In the genomic region with DNA sequence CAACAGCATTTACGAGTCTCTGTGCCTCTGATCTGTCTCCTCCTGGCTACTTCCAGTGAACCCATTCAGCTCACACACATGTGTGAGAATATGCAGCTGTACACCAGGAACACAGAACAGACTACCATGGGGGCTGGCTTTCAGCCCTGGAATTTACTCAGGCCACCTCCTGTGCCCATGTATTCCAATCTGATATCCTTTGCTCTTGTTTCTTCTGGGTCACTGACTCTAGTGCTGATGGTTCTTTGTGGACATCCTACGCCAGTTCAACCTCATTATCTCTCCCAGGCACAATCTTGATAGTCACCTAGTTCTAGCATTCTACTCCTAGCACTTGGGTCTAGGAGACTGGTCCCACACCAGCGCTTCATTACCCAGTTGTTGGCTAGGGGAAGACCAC, we compare ENCODE assay signal across 1 cellular context.
TF ChIP-seq lines count a peak whose summit lies in the region.

No MANE protein-coding gene starts in this region.

TF ChIP-seq in K562, 482 proteins besides CTCF, POLR2A, EP300 and RAD21 (continued from another document and continues in another):
- no peak for TF ChIP-seq ZNF23 (CRISPR knock-in tag; IDR thresholded peaks at IDR 0.05)
- TF ChIP-seq, protein P1, sequence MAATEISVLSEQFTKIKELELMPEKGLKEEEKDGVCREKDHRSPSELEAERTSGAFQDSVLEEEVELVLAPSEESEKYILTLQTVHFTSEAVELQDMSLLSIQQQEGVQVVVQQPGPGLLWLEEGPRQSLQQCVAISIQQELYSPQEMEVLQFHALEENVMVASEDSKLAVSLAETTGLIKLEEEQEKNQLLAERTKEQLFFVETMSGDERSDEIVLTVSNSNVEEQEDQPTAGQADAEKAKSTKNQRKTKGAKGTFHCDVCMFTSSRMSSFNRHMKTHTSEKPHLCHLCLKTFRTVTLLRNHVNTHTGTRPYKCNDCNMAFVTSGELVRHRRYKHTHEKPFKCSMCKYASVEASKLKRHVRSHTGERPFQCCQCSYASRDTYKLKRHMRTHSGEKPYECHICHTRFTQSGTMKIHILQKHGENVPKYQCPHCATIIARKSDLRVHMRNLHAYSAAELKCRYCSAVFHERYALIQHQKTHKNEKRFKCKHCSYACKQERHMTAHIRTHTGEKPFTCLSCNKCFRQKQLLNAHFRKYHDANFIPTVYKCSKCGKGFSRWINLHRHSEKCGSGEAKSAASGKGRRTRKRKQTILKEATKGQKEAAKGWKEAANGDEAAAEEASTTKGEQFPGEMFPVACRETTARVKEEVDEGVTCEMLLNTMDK (IDR thresholded peaks at IDR 0.05; ENCODE audit: borderline replicate concordance, insufficient read depth, low read depth, low read length, poor library complexity, severe bottlenecking): no peak
- no peak for TF ChIP-seq MEF2D (tag; conservative IDR thresholded peaks at IDR 0.05; ENCODE audit: low read depth)
- TF ChIP-seq, protein P2, sequence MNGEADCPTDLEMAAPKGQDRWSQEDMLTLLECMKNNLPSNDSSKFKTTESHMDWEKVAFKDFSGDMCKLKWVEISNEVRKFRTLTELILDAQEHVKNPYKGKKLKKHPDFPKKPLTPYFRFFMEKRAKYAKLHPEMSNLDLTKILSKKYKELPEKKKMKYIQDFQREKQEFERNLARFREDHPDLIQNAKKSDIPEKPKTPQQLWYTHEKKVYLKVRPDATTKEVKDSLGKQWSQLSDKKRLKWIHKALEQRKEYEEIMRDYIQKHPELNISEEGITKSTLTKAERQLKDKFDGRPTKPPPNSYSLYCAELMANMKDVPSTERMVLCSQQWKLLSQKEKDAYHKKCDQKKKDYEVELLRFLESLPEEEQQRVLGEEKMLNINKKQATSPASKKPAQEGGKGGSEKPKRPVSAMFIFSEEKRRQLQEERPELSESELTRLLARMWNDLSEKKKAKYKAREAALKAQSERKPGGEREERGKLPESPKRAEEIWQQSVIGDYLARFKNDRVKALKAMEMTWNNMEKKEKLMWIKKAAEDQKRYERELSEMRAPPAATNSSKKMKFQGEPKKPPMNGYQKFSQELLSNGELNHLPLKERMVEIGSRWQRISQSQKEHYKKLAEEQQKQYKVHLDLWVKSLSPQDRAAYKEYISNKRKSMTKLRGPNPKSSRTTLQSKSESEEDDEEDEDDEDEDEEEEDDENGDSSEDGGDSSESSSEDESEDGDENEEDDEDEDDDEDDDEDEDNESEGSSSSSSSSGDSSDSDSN (IDR thresholded peaks at IDR 0.05; ENCODE audit: borderline replicate concordance in 1 of 2, low read depth in 2 of 2, low read length in 2 of 2): no peak
- TF ChIP-seq POLR2H (tag; IDR thresholded peaks at IDR 0.05; ENCODE audit: low read depth): no peak
- no peak for TF ChIP-seq SNIP1 (IDR thresholded peaks at IDR 0.05; ENCODE audit: low read depth)
- peak; percentile 63; the same call in 1 of the 2 replicates for TF ChIP-seq CTBP1 (IDR thresholded peaks at IDR 0.05; ENCODE audit: borderline replicate concordance)
- TF ChIP-seq FOSL1 (tag; conservative IDR thresholded peaks at IDR 0.05): no peak
- TF ChIP-seq SP1 (CRISPR knock-in tag; IDR thresholded peaks at IDR 0.05): no peak
- TF ChIP-seq NRF1 (conservative IDR thresholded peaks at IDR 0.05 in 1 of 2, IDR thresholded peaks at IDR 0.05 in 1 of 2): no peak
- peak; percentile 18; the same call in 1 of the 2 replicates for TF ChIP-seq ZNF311 (CRISPR knock-in tag; IDR thresholded peaks at IDR 0.05)
- TF ChIP-seq POLR3G (IDR thresholded peaks at IDR 0.05; ENCODE audit: extremely low read depth, insufficient read length, insufficient replicate concordance): no peak
- TF ChIP-seq PHTF2 (CRISPR knock-in tag; IDR thresholded peaks at IDR 0.05): no peak
- TF ChIP-seq ZNF79 (CRISPR knock-in tag; IDR thresholded peaks at IDR 0.05; ENCODE audit: low read depth): no peak
- TF ChIP-seq JUN (IDR thresholded peaks at IDR 0.05; ENCODE audit: borderline replicate concordance, low read depth, low read length): no peak
- no peak for TF ChIP-seq JUN (CRISPR knock-in tag; IDR thresholded peaks at IDR 0.05; ENCODE audit: borderline replicate concordance)
- TF ChIP-seq GABPB1 (CRISPR knock-in tag; IDR thresholded peaks at IDR 0.05): no peak
- TF ChIP-seq ELF2 (CRISPR knock-in tag; IDR thresholded peaks at IDR 0.05): no peak
- TF ChIP-seq ZNF785 (CRISPR knock-in tag; IDR thresholded peaks at IDR 0.05): no peak
- TF ChIP-seq ZNF212 (CRISPR knock-in tag; IDR thresholded peaks at IDR 0.05): no peak
- peak in 1 of 2 experiments; percentile 50; a peak in 1 of 4 replicates for TF ChIP-seq FOXK2 (conservative IDR thresholded peaks at IDR 0.05 in 1 of 2, IDR thresholded peaks at IDR 0.05 in 1 of 2; ENCODE audit: low read depth in 2 of 2)
- TF ChIP-seq, protein P3, sequence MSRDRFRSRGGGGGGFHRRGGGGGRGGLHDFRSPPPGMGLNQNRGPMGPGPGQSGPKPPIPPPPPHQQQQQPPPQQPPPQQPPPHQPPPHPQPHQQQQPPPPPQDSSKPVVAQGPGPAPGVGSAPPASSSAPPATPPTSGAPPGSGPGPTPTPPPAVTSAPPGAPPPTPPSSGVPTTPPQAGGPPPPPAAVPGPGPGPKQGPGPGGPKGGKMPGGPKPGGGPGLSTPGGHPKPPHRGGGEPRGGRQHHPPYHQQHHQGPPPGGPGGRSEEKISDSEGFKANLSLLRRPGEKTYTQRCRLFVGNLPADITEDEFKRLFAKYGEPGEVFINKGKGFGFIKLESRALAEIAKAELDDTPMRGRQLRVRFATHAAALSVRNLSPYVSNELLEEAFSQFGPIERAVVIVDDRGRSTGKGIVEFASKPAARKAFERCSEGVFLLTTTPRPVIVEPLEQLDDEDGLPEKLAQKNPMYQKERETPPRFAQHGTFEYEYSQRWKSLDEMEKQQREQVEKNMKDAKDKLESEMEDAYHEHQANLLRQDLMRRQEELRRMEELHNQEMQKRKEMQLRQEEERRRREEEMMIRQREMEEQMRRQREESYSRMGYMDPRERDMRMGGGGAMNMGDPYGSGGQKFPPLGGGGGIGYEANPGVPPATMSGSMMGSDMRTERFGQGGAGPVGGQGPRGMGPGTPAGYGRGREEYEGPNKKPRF (IDR thresholded peaks at IDR 0.05; ENCODE audit: low read depth, low read length): no peak
- TF ChIP-seq CREM (IDR thresholded peaks at IDR 0.05; ENCODE audit: low read depth): peak; percentile 54
- no peak for TF ChIP-seq RUNX1 (IDR thresholded peaks at IDR 0.05; ENCODE audit: low read depth)
- TF ChIP-seq, protein P4, sequence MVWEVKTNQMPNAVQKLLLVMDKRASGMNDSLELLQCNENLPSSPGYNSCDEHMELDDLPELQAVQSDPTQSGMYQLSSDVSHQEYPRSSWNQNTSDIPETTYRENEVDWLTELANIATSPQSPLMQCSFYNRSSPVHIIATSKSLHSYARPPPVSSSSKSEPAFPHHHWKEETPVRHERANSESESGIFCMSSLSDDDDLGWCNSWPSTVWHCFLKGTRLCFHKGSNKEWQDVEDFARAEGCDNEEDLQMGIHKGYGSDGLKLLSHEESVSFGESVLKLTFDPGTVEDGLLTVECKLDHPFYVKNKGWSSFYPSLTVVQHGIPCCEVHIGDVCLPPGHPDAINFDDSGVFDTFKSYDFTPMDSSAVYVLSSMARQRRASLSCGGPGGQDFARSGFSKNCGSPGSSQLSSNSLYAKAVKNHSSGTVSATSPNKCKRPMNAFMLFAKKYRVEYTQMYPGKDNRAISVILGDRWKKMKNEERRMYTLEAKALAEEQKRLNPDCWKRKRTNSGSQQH (CRISPR knock-in tag; IDR thresholded peaks at IDR 0.05): no peak
- TF ChIP-seq TBP (optimal IDR thresholded peaks at IDR 0.05; ENCODE audit: low read depth, low read length): no peak
- 0 out of 2 replicates have a peak, but pooled peaks have one; percentile 18 for TF ChIP-seq ZNF175 (CRISPR knock-in tag; IDR thresholded peaks at IDR 0.05; ENCODE audit: low read depth)
- peak; percentile 36 for TF ChIP-seq CCNT2 (IDR thresholded peaks at IDR 0.05; ENCODE audit: borderline replicate concordance, extremely low read depth, insufficient read length, low read depth, low read length)
- TF ChIP-seq PHB2 (IDR thresholded peaks at IDR 0.05; ENCODE audit: low read depth): no peak
- TF ChIP-seq, protein P5, sequence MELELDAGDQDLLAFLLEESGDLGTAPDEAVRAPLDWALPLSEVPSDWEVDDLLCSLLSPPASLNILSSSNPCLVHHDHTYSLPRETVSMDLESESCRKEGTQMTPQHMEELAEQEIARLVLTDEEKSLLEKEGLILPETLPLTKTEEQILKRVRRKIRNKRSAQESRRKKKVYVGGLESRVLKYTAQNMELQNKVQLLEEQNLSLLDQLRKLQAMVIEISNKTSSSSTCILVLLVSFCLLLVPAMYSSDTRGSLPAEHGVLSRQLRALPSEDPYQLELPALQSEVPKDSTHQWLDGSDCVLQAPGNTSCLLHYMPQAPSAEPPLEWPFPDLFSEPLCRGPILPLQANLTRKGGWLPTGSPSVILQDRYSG (tag; conservative IDR thresholded peaks at IDR 0.05; ENCODE audit: low read depth): no peak
- TF ChIP-seq ZNF146 (CRISPR knock-in tag; IDR thresholded peaks at IDR 0.05; ENCODE audit: unreplicated experiment): no peak
- TF ChIP-seq HNRNPK (IDR thresholded peaks at IDR 0.05; ENCODE audit: low read depth, low read length, poor library complexity, severe bottlenecking): no peak
- TF ChIP-seq MTF1 (CRISPR knock-in tag; IDR thresholded peaks at IDR 0.05; ENCODE audit: borderline replicate concordance): no peak
- TF ChIP-seq SAP30 (IDR thresholded peaks at IDR 0.05; ENCODE audit: borderline replicate concordance, insufficient read depth, low read depth, low read length, poor library complexity, severe bottlenecking): no peak
- no peak for TF ChIP-seq ZFP36 (IDR thresholded peaks at IDR 0.05; ENCODE audit: low read depth, low read length, partially characterized antibody)
- TF ChIP-seq SMARCA5 (IDR thresholded peaks at IDR 0.05): no peak
- TF ChIP-seq ZNF197 (CRISPR knock-in tag; IDR thresholded peaks at IDR 0.05; ENCODE audit: low read depth): no peak
- no peak for TF ChIP-seq RB1 (IDR thresholded peaks at IDR 0.05; ENCODE audit: low read depth)
- TF ChIP-seq SAFB2 (IDR thresholded peaks at IDR 0.05; ENCODE audit: borderline replicate concordance, low read depth, low read length, severe bottlenecking): no peak
- no peak for TF ChIP-seq SRSF9 (IDR thresholded peaks at IDR 0.05; ENCODE audit: borderline replicate concordance, low read depth, low read length)
- TF ChIP-seq TOE1 (IDR thresholded peaks at IDR 0.05; ENCODE audit: borderline replicate concordance): no peak
- TF ChIP-seq TOE1 (CRISPR knock-in tag; IDR thresholded peaks at IDR 0.05; ENCODE audit: borderline replicate concordance, low read depth): no peak
- TF ChIP-seq, protein P6, sequence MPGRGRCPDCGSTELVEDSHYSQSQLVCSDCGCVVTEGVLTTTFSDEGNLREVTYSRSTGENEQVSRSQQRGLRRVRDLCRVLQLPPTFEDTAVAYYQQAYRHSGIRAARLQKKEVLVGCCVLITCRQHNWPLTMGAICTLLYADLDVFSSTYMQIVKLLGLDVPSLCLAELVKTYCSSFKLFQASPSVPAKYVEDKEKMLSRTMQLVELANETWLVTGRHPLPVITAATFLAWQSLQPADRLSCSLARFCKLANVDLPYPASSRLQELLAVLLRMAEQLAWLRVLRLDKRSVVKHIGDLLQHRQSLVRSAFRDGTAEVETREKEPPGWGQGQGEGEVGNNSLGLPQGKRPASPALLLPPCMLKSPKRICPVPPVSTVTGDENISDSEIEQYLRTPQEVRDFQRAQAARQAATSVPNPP (IDR thresholded peaks at IDR 0.05; ENCODE audit: borderline replicate concordance, insufficient read depth, insufficient read length): no peak
- no peak for TF ChIP-seq FOXP1 (CRISPR knock-in tag; IDR thresholded peaks at IDR 0.05)
- no peak for TF ChIP-seq CBX5 (IDR thresholded peaks at IDR 0.05; ENCODE audit: borderline replicate concordance, low read depth)
- TF ChIP-seq, protein P7, sequence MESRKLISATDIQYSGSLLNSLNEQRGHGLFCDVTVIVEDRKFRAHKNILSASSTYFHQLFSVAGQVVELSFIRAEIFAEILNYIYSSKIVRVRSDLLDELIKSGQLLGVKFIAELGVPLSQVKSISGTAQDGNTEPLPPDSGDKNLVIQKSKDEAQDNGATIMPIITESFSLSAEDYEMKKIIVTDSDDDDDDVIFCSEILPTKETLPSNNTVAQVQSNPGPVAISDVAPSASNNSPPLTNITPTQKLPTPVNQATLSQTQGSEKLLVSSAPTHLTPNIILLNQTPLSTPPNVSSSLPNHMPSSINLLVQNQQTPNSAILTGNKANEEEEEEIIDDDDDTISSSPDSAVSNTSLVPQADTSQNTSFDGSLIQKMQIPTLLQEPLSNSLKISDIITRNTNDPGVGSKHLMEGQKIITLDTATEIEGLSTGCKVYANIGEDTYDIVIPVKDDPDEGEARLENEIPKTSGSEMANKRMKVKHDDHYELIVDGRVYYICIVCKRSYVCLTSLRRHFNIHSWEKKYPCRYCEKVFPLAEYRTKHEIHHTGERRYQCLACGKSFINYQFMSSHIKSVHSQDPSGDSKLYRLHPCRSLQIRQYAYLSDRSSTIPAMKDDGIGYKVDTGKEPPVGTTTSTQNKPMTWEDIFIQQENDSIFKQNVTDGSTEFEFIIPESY (CRISPR knock-in tag; IDR thresholded peaks at IDR 0.05): no peak
- TF ChIP-seq HDAC1 (IDR thresholded peaks at IDR 0.05): no peak
- no peak for TF ChIP-seq ZBTB17 (CRISPR knock-in tag; IDR thresholded peaks at IDR 0.05)
- TF ChIP-seq PTBP1 (IDR thresholded peaks at IDR 0.05; ENCODE audit: low read depth, low read length): no peak
- no peak for TF ChIP-seq LEF1 (IDR thresholded peaks at IDR 0.05)
- TF ChIP-seq, protein P8, sequence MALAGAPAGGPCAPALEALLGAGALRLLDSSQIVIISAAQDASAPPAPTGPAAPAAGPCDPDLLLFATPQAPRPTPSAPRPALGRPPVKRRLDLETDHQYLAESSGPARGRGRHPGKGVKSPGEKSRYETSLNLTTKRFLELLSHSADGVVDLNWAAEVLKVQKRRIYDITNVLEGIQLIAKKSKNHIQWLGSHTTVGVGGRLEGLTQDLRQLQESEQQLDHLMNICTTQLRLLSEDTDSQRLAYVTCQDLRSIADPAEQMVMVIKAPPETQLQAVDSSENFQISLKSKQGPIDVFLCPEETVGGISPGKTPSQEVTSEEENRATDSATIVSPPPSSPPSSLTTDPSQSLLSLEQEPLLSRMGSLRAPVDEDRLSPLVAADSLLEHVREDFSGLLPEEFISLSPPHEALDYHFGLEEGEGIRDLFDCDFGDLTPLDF (CRISPR knock-in tag; IDR thresholded peaks at IDR 0.05): no peak
- TF ChIP-seq, protein P9, sequence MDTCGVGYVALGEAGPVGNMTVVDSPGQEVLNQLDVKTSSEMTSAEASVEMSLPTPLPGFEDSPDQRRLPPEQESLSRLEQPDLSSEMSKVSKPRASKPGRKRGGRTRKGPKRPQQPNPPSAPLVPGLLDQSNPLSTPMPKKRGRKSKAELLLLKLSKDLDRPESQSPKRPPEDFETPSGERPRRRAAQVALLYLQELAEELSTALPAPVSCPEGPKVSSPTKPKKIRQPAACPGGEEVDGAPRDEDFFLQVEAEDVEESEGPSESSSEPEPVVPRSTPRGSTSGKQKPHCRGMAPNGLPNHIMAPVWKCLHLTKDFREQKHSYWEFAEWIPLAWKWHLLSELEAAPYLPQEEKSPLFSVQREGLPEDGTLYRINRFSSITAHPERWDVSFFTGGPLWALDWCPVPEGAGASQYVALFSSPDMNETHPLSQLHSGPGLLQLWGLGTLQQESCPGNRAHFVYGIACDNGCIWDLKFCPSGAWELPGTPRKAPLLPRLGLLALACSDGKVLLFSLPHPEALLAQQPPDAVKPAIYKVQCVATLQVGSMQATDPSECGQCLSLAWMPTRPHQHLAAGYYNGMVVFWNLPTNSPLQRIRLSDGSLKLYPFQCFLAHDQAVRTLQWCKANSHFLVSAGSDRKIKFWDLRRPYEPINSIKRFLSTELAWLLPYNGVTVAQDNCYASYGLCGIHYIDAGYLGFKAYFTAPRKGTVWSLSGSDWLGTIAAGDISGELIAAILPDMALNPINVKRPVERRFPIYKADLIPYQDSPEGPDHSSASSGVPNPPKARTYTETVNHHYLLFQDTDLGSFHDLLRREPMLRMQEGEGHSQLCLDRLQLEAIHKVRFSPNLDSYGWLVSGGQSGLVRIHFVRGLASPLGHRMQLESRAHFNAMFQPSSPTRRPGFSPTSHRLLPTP (IDR thresholded peaks at IDR 0.05; ENCODE audit: borderline replicate concordance, extremely low read depth, insufficient read length): no peak
